Comparison of ENCODE assay signal across 8 cellular contexts in genomic region chrX:150547511-150548115, GRCh38. TPM values are rescaled to one million over a fixed set of nuclear protein-coding genes. Genes with fewer than 3 reads are reported as not detected.
DNase-seq lines count a peak whose midpoint lies in the region; ATAC-seq, FAIRE-seq and TF ChIP-seq lines count a peak whose summit lies in the region.

No MANE protein-coding gene starts in this region.

- CTCF ChIA-PET in CD8-positive, alpha-beta T cell (lab: Charles Lee), result interaction anchor here (0.7 kb wide), 1 partner anchor 607 kb away, joined by 3 read pairs; no protein-coding TSS in a partner anchor

- no peaks in the 10 kb centered on the region for H3K9me3 Mint-ChIP-seq in CD8-positive, alpha-beta T cell
- H3K9me3 Mint-ChIP-seq in activated T-helper 17 cell treated with anti-CD3 and anti-CD28 coated beads, Interleukin-2, amount 50 U/mL, for 72 hours, result no peaks in the 10 kb centered on the region
- peaks cover 9% of the 10 kb centered on the region for H3K9me3 Mint-ChIP-seq in nephron

- TF ChIP-seq CTCF in CD8-positive, alpha-beta T cell (IDR thresholded peaks at IDR 0.05), result no peak
- TF ChIP-seq CTCF in foreskin fibroblast (IDR thresholded peaks at IDR 0.05; ENCODE audit: low read depth, low read length) (no peak), nephron (IDR thresholded peaks at IDR 0.05; ENCODE audit: unreplicated experiment in 3 of 3) (no peak)

- H3K9me3 ChIP-seq in CD8-positive, alpha-beta T cell (ENCODE audit: low read length), result no peaks in the 10 kb centered on the region

- no peaks in the 10 kb centered on the region for H3K27me3 ChIP-seq in CD8-positive, alpha-beta T cell (ENCODE audit: insufficient read depth, low read length)

- H3K4me1 Mint-ChIP-seq in CD8-positive, alpha-beta T cell (ENCODE audit: low read depth), result peaks cover 18% of the 10 kb centered on the region
- H3K4me1 Mint-ChIP-seq in activated T-helper 17 cell treated with anti-CD3 and anti-CD28 coated beads, Interleukin-2, amount 50 U/mL, for 72 hours, result peaks cover 11% of the 10 kb centered on the region
- H3K4me1 Mint-ChIP-seq in nephron, result peaks cover 20% of the 10 kb centered on the region

- H3K4me1 ChIP-seq in CD8-positive, alpha-beta T cell (ENCODE audit: insufficient read depth, low read length), result peaks cover 26% of the 10 kb centered on the region

- no peak for FAIRE-seq in HTR-8/SVneo (lab: Jason Lieb, UNC)

- H3K27ac Mint-ChIP-seq in CD8-positive, alpha-beta T cell, result no peak overlapping the region
- peak overlapping the region; percentile 38 for H3K27ac Mint-ChIP-seq in activated T-helper 17 cell treated with anti-CD3 and anti-CD28 coated beads, Interleukin-2, amount 50 U/mL, for 72 hours
- H3K27ac Mint-ChIP-seq in nephron, result peak overlapping the region; percentile 82 to 96 (median 95)

- H3K27ac ChIP-seq in CD8-positive, alpha-beta T cell (ENCODE audit: low read depth, low read length), result no peak overlapping the region

- POLR2A ChIA-PET in CD8-positive, alpha-beta T cell (lab: Charles Lee), result interaction anchor here (1.1 to 2.5 kb wide), 2 partner anchors 21 to 22 kb away, joined by 3 to 8 read pairs; partner anchors contain the start of gene MTM1

- H3K27me3 Mint-ChIP-seq in CD8-positive, alpha-beta T cell (ENCODE audit: low read depth), result no peaks in the 10 kb centered on the region
- H3K27me3 Mint-ChIP-seq in activated T-helper 17 cell treated with anti-CD3 and anti-CD28 coated beads, Interleukin-2, amount 50 U/mL, for 72 hours, result no peaks in the 10 kb centered on the region
- peaks cover 3% of the 10 kb centered on the region for H3K27me3 Mint-ChIP-seq in nephron (ENCODE audit: low read depth)

- peak overlapping the region; percentile 81 for H3K4me3 Mint-ChIP-seq in CD8-positive, alpha-beta T cell
- peak overlapping the region; percentile 65 for H3K4me3 Mint-ChIP-seq in activated T-helper 17 cell treated with anti-CD3 and anti-CD28 coated beads, Interleukin-2, amount 50 U/mL, for 72 hours
- H3K4me3 Mint-ChIP-seq in nephron, result peak overlapping the region; percentile 68 to 77 (median 76)

- no peaks in the 10 kb centered on the region for H3K36me3 Mint-ChIP-seq in CD8-positive, alpha-beta T cell
- no peaks in the 10 kb centered on the region for H3K36me3 Mint-ChIP-seq in activated T-helper 17 cell treated with anti-CD3 and anti-CD28 coated beads, Interleukin-2, amount 50 U/mL, for 72 hours (ENCODE audit: low read depth)
- H3K36me3 Mint-ChIP-seq in nephron (ENCODE audit: low read depth), result no peaks in the 10 kb centered on the region

- H3K4me3 ChIP-seq in CD8-positive, alpha-beta T cell (ENCODE audit: low read depth, low read length), result peak overlapping the region; percentile 28
- H3K4me3 ChIP-seq in foreskin fibroblast (ENCODE audit: low read depth in 1 of 2, low read length in 2 of 2), result peak overlapping the region; percentile 32 to 36

- H3K36me3 ChIP-seq in CD8-positive, alpha-beta T cell (ENCODE audit: insufficient read depth, low read length), result no peaks in the 10 kb centered on the region

- intact Hi-C loops in CD8-positive, alpha-beta T cell (cut with DNase I, micrococcal nuclease), result loop anchor here in 1 of 2 experiments (2.0 to 5.0 kb wide), 3 partner anchors 21 to 145 kb away; partner anchors contain the start of genes MTM1 and MTMR1

- DNase-seq in CD8-positive, alpha-beta T cell, result no peak
- DNase-seq in HT-29 (ENCODE audit: low spot score) (peak; percentile 60), foreskin fibroblast (peak; percentile 43 to 71), HTR-8/SVneo (ENCODE audit: insufficient read length, low spot score) (no peak)

- no peak for ATAC-seq in CD8-positive, alpha-beta T cell
- ATAC-seq in GM19351 (IDR thresholded peaks at IDR 0.05; ENCODE audit: unreplicated experiment), result peak; percentile 58
- ATAC-seq in activated T-helper 17 cell treated with anti-CD3 and anti-CD28 coated beads, Interleukin-2, amount 50 U/mL, for 72 hours (replicated peaks), result peak; percentile 62
- ATAC-seq in HG03565 (IDR thresholded peaks at IDR 0.05; ENCODE audit: unreplicated experiment), result no peak

RNA-seq across cellular contexts. Expression of gene MTM1, which starts 20.8 kb away (rescaled TPM):
- 10 to 100 TPM; 16.0 to 18.8 TPM for total RNA-seq in CD8-positive, alpha-beta T cell
- 3.2 and 11.9 TPM in 2 replicates for total RNA-seq in HT-29 (2014; rRNA removed; shearing (Covaris generic))
- 10 to 100 TPM; 17.1 to 21.4 TPM for total RNA-seq in activated T-helper 17 cell treated with anti-CD3 and anti-CD28 coated beads, Interleukin-2, amount 50 U/mL, for 72 hours

Comparison
In these comparisons a context has a peak if more than half of its experiments do, and no peak if none do; other contexts are left out.
1. ATAC-seq: peak in GM19351 (single experiment) and activated T-helper 17 cell treated with anti-CD3 and anti-CD28 coated beads, Interleukin-2, amount 50 U/mL, for 72 hours (single experiment); none in CD8-positive, alpha-beta T cell (single experiment) and HG03565 (single experiment).
2. DNase-seq: peak in HT-29 (single experiment) and foreskin fibroblast (2 of 2); none in CD8-positive, alpha-beta T cell (0 of 7) and HTR-8/SVneo (single experiment).
3. Peak in every context shown above with its lines, with median percentiles within 50 percentile points of each other: H3K4me3 Mint-ChIP-seq.